Comparison of ENCODE assay signal across 21 cellular contexts in the genomic region with DNA sequence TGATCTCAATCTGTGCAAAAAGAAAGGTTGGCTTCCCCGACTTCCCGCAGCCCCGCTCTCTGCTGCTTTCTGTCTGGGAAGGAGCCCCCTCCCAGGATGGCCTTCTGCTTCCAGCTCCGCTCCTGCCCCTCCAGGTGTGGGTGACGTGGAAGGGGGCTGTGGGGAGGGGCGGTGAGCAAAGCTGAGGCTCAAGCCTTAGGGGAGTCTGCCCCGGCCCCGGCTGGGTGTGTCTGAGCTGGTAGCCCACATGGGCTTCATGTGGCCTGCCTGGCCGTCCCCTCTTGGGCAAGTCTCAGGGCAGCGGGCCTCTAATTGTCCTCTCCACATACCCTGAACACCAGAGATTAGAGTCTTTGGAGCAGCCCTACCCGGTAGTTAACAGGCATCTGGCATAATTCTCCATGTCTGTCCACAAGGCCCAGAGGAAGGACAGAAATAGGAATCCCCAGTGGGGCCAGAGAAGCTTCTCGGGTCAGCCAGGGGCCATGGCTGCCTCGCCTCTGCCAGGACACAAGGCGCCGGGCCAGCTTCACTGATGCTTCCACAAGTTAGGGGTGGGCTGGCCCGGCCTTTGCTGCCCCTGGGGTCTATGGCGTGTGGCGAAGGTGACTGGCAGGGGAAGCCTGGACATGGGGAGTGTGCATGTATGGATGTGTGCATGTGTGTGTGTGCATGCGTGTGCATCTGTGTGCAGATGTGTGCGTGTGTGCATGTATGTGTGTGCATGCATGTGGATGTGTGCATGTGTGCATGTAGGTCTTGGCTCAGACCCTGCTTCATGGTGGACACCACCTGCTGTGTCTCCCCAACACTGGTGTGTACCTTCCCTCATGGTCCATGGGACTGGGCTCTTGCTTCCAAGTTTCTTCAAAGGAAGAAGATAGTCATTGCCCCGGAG. TPM values are rescaled to one million over a fixed set of nuclear protein-coding genes. Genes with fewer than 3 reads are reported as not detected.
DNase-seq lines count a peak whose midpoint lies in the region; ATAC-seq and TF ChIP-seq lines count a peak whose summit lies in the region.
"Had no signal": no experiment of that assay in that cellular context is flagged by ENCODE, and none has a peak within 500 bp of the region (broad histone marks: within the 10 kb centered on the region; RNA-seq: fewer than 3 reads in every experiment).

No MANE protein-coding gene starts in this region.

- H3K4me1 ChIP-seq in body of pancreas (no peaks in the 10 kb centered on the region), right cardiac atrium (ENCODE audit: control insufficient read depth, insufficient read depth, low read length) (peaks cover 7% of the 10 kb centered on the region), psoas muscle (peaks cover 15% of the 10 kb centered on the region)
- H3K4me1 ChIP-seq: A549 had no signal

- no peak overlapping the region for H3K27ac Mint-ChIP-seq in activated naive CD8-positive, alpha-beta T cell treated with anti-CD3 and anti-CD28 coated beads, Interleukin-2, amount 50 U/mL, for 24 hours

- H3K9me3 ChIP-seq in body of pancreas (no peaks in the 10 kb centered on the region), right cardiac atrium (ENCODE audit: control insufficient read depth, low read length) (no peaks in the 10 kb centered on the region), psoas muscle (no peaks in the 10 kb centered on the region)
- H3K9me3 ChIP-seq: A549 had no signal

- no peaks in the 10 kb centered on the region for H3K4me1 Mint-ChIP-seq in activated naive CD8-positive, alpha-beta T cell treated with anti-CD3 and anti-CD28 coated beads, Interleukin-2, amount 50 U/mL, for 24 hours

- DNase-seq in body of pancreas (peak in 1 of 4 donors; percentile 21), Right ventricle myocardium superior (peak; percentile 87), right cardiac atrium (peak; percentile 51 to 91 (median 85)), psoas muscle (peak; percentile 40 to 77), posterior vena cava (ENCODE audit: low spot score) (no peak), NCI-H1694 (lab: John Stamatoyannopoulos, UW) (no peak)
- no peak for DNase-seq in activated naive CD8-positive, alpha-beta T cell treated with anti-CD3 and anti-CD28 coated beads, Interleukin-2, amount 50 U/mL, for 24 hours
- DNase-seq in activated naive CD4-positive, alpha-beta T cell (lab: John Stamatoyannopoulos, UW), result no peak
- DNase-seq: DMS153, IMR-90, Kasumi-1, MM.1S, NCI-H1105, NCI-H187, NCI-H446, NCI-H69, SHP77 treated with DMSO at 0.1 percent for 48 hours had no signal

- no peaks in the 10 kb centered on the region for H3K27me3 Mint-ChIP-seq in activated naive CD8-positive, alpha-beta T cell treated with anti-CD3 and anti-CD28 coated beads, Interleukin-2, amount 50 U/mL, for 24 hours

- H3K9me3 Mint-ChIP-seq in activated naive CD8-positive, alpha-beta T cell treated with anti-CD3 and anti-CD28 coated beads, Interleukin-2, amount 50 U/mL, for 24 hours, result no peaks in the 10 kb centered on the region

- no peak overlapping the region for H3K4me3 ChIP-seq in body of pancreas
- H3K4me3 ChIP-seq in right cardiac atrium (ENCODE audit: low read length), result no peak overlapping the region
- H3K4me3 ChIP-seq in psoas muscle, result no peak overlapping the region
- H3K4me3 ChIP-seq: A549 had no signal

- no peak for TF ChIP-seq POLR2A in body of pancreas (IDR thresholded peaks at IDR 0.05)

- ATAC-seq in body of pancreas (peak; percentile 47), Right ventricle myocardium superior (ENCODE audit: poor library complexity) (peak; percentile 92), right cardiac atrium (peak; percentile 63 to 66), psoas muscle (peak; percentile 47 to 86 (median 73))
- no peak for ATAC-seq in activated naive CD8-positive, alpha-beta T cell treated with anti-CD3 and anti-CD28 coated beads, Interleukin-2, amount 50 U/mL, for 24 hours
- ATAC-seq: A549 had no signal

- TF ChIP-seq CTCF in body of pancreas (IDR thresholded peaks at IDR 0.05) (no peak), psoas muscle (IDR thresholded peaks at IDR 0.05) (no peak)

- no peaks in the 10 kb centered on the region for H3K36me3 Mint-ChIP-seq in activated naive CD8-positive, alpha-beta T cell treated with anti-CD3 and anti-CD28 coated beads, Interleukin-2, amount 50 U/mL, for 24 hours (ENCODE audit: low read depth)

- no peak overlapping the region for H3K27ac ChIP-seq in body of pancreas
- no peak overlapping the region for H3K27ac ChIP-seq in right cardiac atrium (ENCODE audit: low read length)
- no peak overlapping the region for H3K27ac ChIP-seq in psoas muscle
- H3K27ac ChIP-seq: A549, C4-2B had no signal

- H3K27me3 ChIP-seq in body of pancreas, result no peaks in the 10 kb centered on the region
- no peaks in the 10 kb centered on the region for H3K27me3 ChIP-seq in right cardiac atrium (ENCODE audit: control insufficient read depth, insufficient read depth)
- no peaks in the 10 kb centered on the region for H3K27me3 ChIP-seq in psoas muscle (ENCODE audit: insufficient read depth in 3 of 3, low read length in 2 of 3)

- no peak overlapping the region for H3K4me3 Mint-ChIP-seq in activated naive CD8-positive, alpha-beta T cell treated with anti-CD3 and anti-CD28 coated beads, Interleukin-2, amount 50 U/mL, for 24 hours

- no peaks in the 10 kb centered on the region for H3K36me3 ChIP-seq in body of pancreas (replicated peaks in 1 of 2; ENCODE audit: insufficient read depth in 1 of 2, low read depth in 2 of 2)
- no peaks in the 10 kb centered on the region for H3K36me3 ChIP-seq in psoas muscle (ENCODE audit: insufficient read depth in 1 of 2, low read depth in 1 of 2)

- 71 to 76% methylated on average over 16 to 20 of the region's 21 CpGs for WGBS in body of pancreas, 2 donors
- 37% methylated on average over 21 of the region's 21 CpGs for WGBS in right cardiac atrium
- WGBS in psoas muscle, 3 donors, result 23% methylated on average over 21 of the region's 21 CpGs

- intact Hi-C loops in body of pancreas (cut with DNase I) (no loop called here), Right ventricle myocardium superior (cut with DNase I) (loop anchor here (10.0 kb wide), 1 partner anchor 150 kb away; no protein-coding TSS in a partner anchor), right cardiac atrium (cut with DNase I) (no loop called here), psoas muscle (cut with DNase I) (no loop called here), posterior vena cava (cut with DNase I) (no loop called here)

RNA-seq across cellular contexts. Expression of a gene that starts 24.1 kb away (rescaled TPM):
- total RNA-seq in body of pancreas (not detected), Right ventricle myocardium superior (1.0 TPM), right cardiac atrium (under 1 TPM in 1 of 4 donors, not detected in 3; 0.31 TPM), psoas muscle (1 to 10 TPM in 1 of 4 donors, under 1 TPM in 3; 0.17 to 2.9 (median 0.29) TPM), posterior vena cava (under 1 TPM in 1 of 2 donors, not detected in 1; 0.14 TPM)
- polyA plus RNA-seq in right cardiac atrium (0.07 TPM), psoas muscle (under 1 TPM; 0.01 to 0.77 (median 0.14) TPM)
- total RNA-seq: H7, HT-29, IMR-90 had no signal
- polyA plus RNA-seq: A549, IMR-90 had no signal

RNA-seq across cellular contexts. Expression of a gene that starts 57.4 kb away (rescaled TPM):
- total RNA-seq in body of pancreas (1 to 10 TPM in 1 of 2 donors, not detected in 1; 1.8 TPM), Right ventricle myocardium superior (0.35 TPM), right cardiac atrium (under 1 TPM in 1 of 4 donors, not detected in 3; 0.29 TPM), psoas muscle (under 1 TPM in 2 of 4 donors, not detected in 2; 0.20 to 0.43 TPM), posterior vena cava (not detected)
- polyA plus RNA-seq in right cardiac atrium (0.25 TPM), psoas muscle (under 1 TPM; 0.10 to 0.23 (median 0.14) TPM)
- total RNA-seq: HT-29, IMR-90 had no signal
- polyA plus RNA-seq: IMR-90 had no signal

Comparison
In these comparisons a context has a peak if more than half of its experiments do, and no peak if none do; other contexts are left out.
1. DNase-seq: peak in Right ventricle myocardium superior (single experiment), right cardiac atrium (3 of 3) and psoas muscle (2 of 2); none in activated naive CD8-positive, alpha-beta T cell treated with anti-CD3 and anti-CD28 coated beads, Interleukin-2, amount 50 U/mL, for 24 hours (single experiment), posterior vena cava (single experiment), activated naive CD4-positive, alpha-beta T cell (0 of 4) and NCI-H1694 (single experiment).